In the genomic region with DNA sequence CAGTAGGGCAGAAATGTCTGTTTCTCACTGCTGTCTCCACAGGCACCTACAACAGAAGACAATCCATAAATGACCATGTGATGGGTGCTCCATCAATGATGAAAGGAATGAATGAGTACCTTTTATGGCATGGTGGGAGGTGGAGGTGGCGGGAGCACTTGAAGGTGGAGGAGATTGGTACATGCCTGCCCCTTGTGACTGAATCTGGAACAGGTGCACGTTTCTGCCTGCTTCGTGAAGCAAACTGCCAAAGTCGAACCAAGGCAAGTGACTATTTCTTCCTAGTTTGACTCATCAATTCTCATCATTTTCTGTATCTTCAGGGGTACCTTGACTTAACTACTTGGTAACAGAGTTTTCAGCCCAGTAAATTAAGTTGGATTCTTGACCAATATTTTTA, we compare ENCODE assay signal across 26 cellular contexts. TPM values are rescaled to one million over a fixed set of nuclear protein-coding genes. Genes with fewer than 3 reads are reported as not detected.
DNase-seq lines count a peak whose midpoint lies in the region; ATAC-seq, FAIRE-seq and TF ChIP-seq lines count a peak whose summit lies in the region.
"Had no signal": no experiment of that assay in that cellular context is flagged by ENCODE, and none has a peak within 500 bp of the region (broad histone marks: within the 10 kb centered on the region; RNA-seq: fewer than 3 reads in every experiment).

No MANE protein-coding gene starts in this region.

- no peaks in the 10 kb centered on the region for H3K27me3 Mint-ChIP-seq in activated T-cell treated with anti-CD3 and anti-CD28 coated beads, Interleukin-2, amount 50 U/mL, for 72 hours (ENCODE audit: low read depth)
- H3K27me3 Mint-ChIP-seq: CD4-positive, alpha-beta T cell had no signal

- H4K8ac ChIP-seq in H1 (ENCODE audit: extremely low read depth, insufficient read depth, low read length), result no peak overlapping the region

- no peak overlapping the region for H2AK5ac ChIP-seq in H1 (ENCODE audit: low read depth, low read length)

- POLR2A ChIA-PET in H1 (lab: Charles Lee; ENCODE audit: partially characterized antibody), result no interaction called here

- FAIRE-seq in H1 (lab: Jason Lieb, UNC), result no peak
- FAIRE-seq: A549, G401.6, GM12891 had no signal

- no peak for TF ChIP-seq RAD21 in H1 (IDR thresholded peaks at IDR 0.05 in 1 of 2, conservative IDR thresholded peaks at IDR 0.05 in 1 of 2; ENCODE audit: low read depth in 2 of 2, low read length in 2 of 2)

- H2BK15ac ChIP-seq in H1 (ENCODE audit: low read length), result no peak overlapping the region

- H4K20me1 ChIP-seq in H1 (replicated peaks in 1 of 2; ENCODE audit: control insufficient read depth in 1 of 2, insufficient read depth in 2 of 2, low read length in 2 of 2), result no peaks in the 10 kb centered on the region

- no peak overlapping the region for H3K23ac ChIP-seq in H1 (ENCODE audit: insufficient read length)

- H2BK12ac ChIP-seq in H1 (ENCODE audit: low read depth, low read length), result no peak overlapping the region

- no peaks in the 10 kb centered on the region for H3K9me3 Mint-ChIP-seq in activated T-cell treated with anti-CD3 and anti-CD28 coated beads, Interleukin-2, amount 50 U/mL, for 72 hours
- H3K9me3 Mint-ChIP-seq: CD4-positive, alpha-beta T cell had no signal

- H3K4me1 Mint-ChIP-seq in activated T-cell treated with anti-CD3 and anti-CD28 coated beads, Interleukin-2, amount 50 U/mL, for 72 hours (ENCODE audit: low read depth), result peaks cover 39% of the 10 kb centered on the region

- WGBS in H1 (ENCODE audit: extremely low coverage in 1 of 2, insufficient coverage in 1 of 2, insufficient read length in 1 of 2, insufficient replicate concordance in 2 of 2, low coverage in 1 of 2, low lambda C conversion rate in 2 of 2, missing lambda C conversion rate in 1 of 2), 2 experiments, result 90% methylated on average over 4 of the region's 4 CpGs; no CpG with 5 or more reads in 1 of the 2 experiments

- no peak for TF ChIP-seq EP300 in H1 (IDR thresholded peaks at IDR 0.05; ENCODE audit: borderline replicate concordance in 1 of 2, low read depth in 2 of 2, low read length in 2 of 2)

- H3K36me3 ChIP-seq in H7 (replicated peaks; ENCODE audit: control insufficient read depth, insufficient read depth, low read length) (no peaks in the 10 kb centered on the region; the same call in 1 of the 2 replicates), H1 (ENCODE audit: control insufficient read depth in 2 of 4, insufficient read depth in 4 of 4, low read length in 3 of 4) (peaks cover 0 to 14% (median 0%) of the 10 kb centered on the region in 4 experiments; a peak in 1 of 8 replicates)

- H3K9me3 ChIP-seq in H1 (ENCODE audit: insufficient read depth in 2 of 2, low read depth in 1 of 2, low read length in 1 of 2), result peaks cover 11 to 14% of the 10 kb centered on the region in 2 experiments; a peak in 3 of 4 replicates
- H3K9me3 ChIP-seq: SJCRH30 had no signal

- H2AFZ ChIP-seq in H1 (ENCODE audit: low read length), result no peak overlapping the region
- H2AFZ ChIP-seq: PC-9 had no signal

- no peak overlapping the region for H3K27ac Mint-ChIP-seq in activated T-cell treated with anti-CD3 and anti-CD28 coated beads, Interleukin-2, amount 50 U/mL, for 72 hours

- CTCF ChIA-PET in H1 (lab: Charles Lee; ENCODE audit: partially characterized antibody), result interaction anchor here (1.0 to 1.5 kb wide), 3 partner anchors 12 to 90 kb away, joined by 3 to 8 read pairs (median 3); partner anchors contain the start of gene HS3ST3B1

- H3K23me2 ChIP-seq in H1 (ENCODE audit: low read depth, low read length), result no peaks in the 10 kb centered on the region; the same call in 1 of the 2 replicates

- peak; percentile 54 to 64 for ATAC-seq in activated T-cell treated with anti-CD3 and anti-CD28 coated beads, Interleukin-2, amount 50 U/mL, for 72 hours (replicated peaks in 1 of 2)
- ATAC-seq in GM21528 (IDR thresholded peaks at IDR 0.05; ENCODE audit: low FRiP score, unreplicated experiment), result no peak
- ATAC-seq: A549, Right ventricle myocardium inferior had no signal

- no peaks in the 10 kb centered on the region for H3K4me1 ChIP-seq in H1 (replicated peaks in 1 of 4; ENCODE audit: control insufficient read depth in 3 of 4, insufficient read depth in 4 of 4, low read length in 3 of 4)
- H3K4me1 ChIP-seq: A549, SJCRH30 had no signal

- H4K91ac ChIP-seq in H1 (replicated peaks; ENCODE audit: insufficient read length, low read length), result no peak overlapping the region

- no peak overlapping the region for H2BK120ac ChIP-seq in H1 (replicated peaks; ENCODE audit: low read depth, low read length)

- no peak overlapping the region for H2BK5ac ChIP-seq in H1 (ENCODE audit: low read depth, low read length)

- H3K14ac ChIP-seq in H1 (ENCODE audit: insufficient read length), result no peak overlapping the region

- no peak overlapping the region for H3K27ac ChIP-seq in H1 (ENCODE audit: low read depth, low read length)
- H3K27ac ChIP-seq: A549; BLaER1 treated with 17β-estradiol and CSF1 and Interleukin-3, amounts not matched to agents 10 nM and 100 nM; HL-60; PC-9; SJCRH30 had no signal

- H3K27me3 ChIP-seq in H7 (ENCODE audit: control insufficient read depth, insufficient read depth, low read length) (no peaks in the 10 kb centered on the region), H1 (replicated peaks in 1 of 4; ENCODE audit: control insufficient read depth in 3 of 4, extremely low read depth in 1 of 4, insufficient read depth in 3 of 4, low read length in 3 of 4) (no peaks in the 10 kb centered on the region)
- H3K27me3 ChIP-seq: BLaER1 treated with 17β-estradiol and CSF1 and Interleukin-3, amounts not matched to agents 10 nM and 100 nM; SJCRH30 had no signal

- no peaks in the 10 kb centered on the region for H3K79me1 ChIP-seq in H1 (ENCODE audit: low read depth, low read length)

- no peak overlapping the region for H3K4me2 ChIP-seq in H1 (ENCODE audit: insufficient read depth in 1 of 2, low read depth in 2 of 2, low read length in 2 of 2)
- H3K4me2 ChIP-seq: A549; BLaER1 treated with 17β-estradiol and CSF1 and Interleukin-3, amounts not matched to agents 10 nM and 100 nM; PC-9 had no signal

- no peak overlapping the region for H3K4me3 Mint-ChIP-seq in activated T-cell treated with anti-CD3 and anti-CD28 coated beads, Interleukin-2, amount 50 U/mL, for 72 hours
- H3K4me3 Mint-ChIP-seq: CD4-positive, alpha-beta T cell had no signal

- H3K4me3 ChIP-seq in H7 (ENCODE audit: insufficient read depth, low read depth, low read length) (no peak overlapping the region), H1 (ENCODE audit: extremely low read depth in 1 of 4, insufficient read depth in 2 of 4, low read depth in 3 of 4, low read length in 4 of 4) (no peak overlapping the region)
- H3K4me3 ChIP-seq: A549; BLaER1 treated with 17β-estradiol and CSF1 and Interleukin-3, amounts not matched to agents 10 nM and 100 nM; PC-9; SJCRH30 had no signal

- no peak overlapping the region for H4K5ac ChIP-seq in H1 (ENCODE audit: insufficient read length, low read depth, low read length)

- no peak overlapping the region for H3K56ac ChIP-seq in H1 (replicated peaks; ENCODE audit: insufficient read length, low read depth, low read length)

- no peak overlapping the region for H3K4ac ChIP-seq in H1 (replicated peaks; ENCODE audit: insufficient read length, low read depth, low read length)

- H3K36me3 Mint-ChIP-seq in activated T-cell treated with anti-CD3 and anti-CD28 coated beads, Interleukin-2, amount 50 U/mL, for 72 hours (ENCODE audit: insufficient read depth in 2 of 2), result peaks cover 5 to 20% of the 10 kb centered on the region in 2 donors

- no peak overlapping the region for H3K9ac ChIP-seq in H1 (replicated peaks in 1 of 4; ENCODE audit: extremely low read depth in 1 of 4, low read depth in 3 of 4, low read length in 3 of 4)
- H3K9ac ChIP-seq: BLaER1 treated with 17β-estradiol and CSF1 and Interleukin-3, amounts not matched to agents 10 nM and 100 nM had no signal

- no peak for TF ChIP-seq POLR2A in H1 (IDR thresholded peaks at IDR 0.05; ENCODE audit: control extremely low read depth in 1 of 2, low read depth in 2 of 2, low read length in 2 of 2)

- TF ChIP-seq CTCF in GM12872 (IDR thresholded peaks at IDR 0.05; ENCODE audit: insufficient read depth, low read depth, low read length), result peak; percentile 8; the same call in 1 of the 3 replicates
- peak in 2 of 3 experiments; percentile 10 to 15; a peak in 2 of 4 replicates for TF ChIP-seq CTCF in H1 (IDR thresholded peaks at IDR 0.05; ENCODE audit: control extremely low read depth in 1 of 3, insufficient read depth in 1 of 3, low read depth in 1 of 3, low read length in 3 of 3)

- no peak overlapping the region for H2BK20ac ChIP-seq in H1 (ENCODE audit: low read length)

- DNase-seq in activated T-cell treated with anti-CD3 and anti-CD28 coated beads, Interleukin-2, amount 50 U/mL, for 72 hours, result peak in 1 of 2 donors; percentile 35
- DNase-seq in activated T-cell treated with anti-CD3 and anti-CD28 coated beads, Interleukin-2, amount 50 U/mL, for 48 hours, result no peak
- DNase-seq in H7 (peak; percentile 25), H1 (ENCODE audit: low read depth in 1 of 2, low spot score in 2 of 2) (no peak), NCI-H1930 (lab: John Stamatoyannopoulos, UW) (no peak)
- DNase-seq: AML-193, COR-L47, GOT3, NCI-H1048, NCI-H1417, NCI-H1694, NCI-H2081, NCI-H2227 treated with DMSO at 0.1 percent for 48 hours, NCI-H526 treated with DMSO at 0.1 percent for 48 hours, PC-9, SJCRH30 had no signal

- H3K79me2 ChIP-seq in H1 (ENCODE audit: control insufficient read depth in 1 of 2, insufficient read depth in 2 of 2, low read length in 2 of 2), result no peaks in the 10 kb centered on the region

- H3K18ac ChIP-seq in H1 (ENCODE audit: extremely low read depth, low read length), result no peak overlapping the region

TF ChIP-seq in H1, 55 proteins besides CTCF, POLR2A, EP300 and RAD21 (continues in another document):
- TF ChIP-seq EGR1 (IDR thresholded peaks at IDR 0.05; ENCODE audit: borderline replicate concordance, low read depth, low read length), result no peak
- no peak for TF ChIP-seq GTF2F1 (IDR thresholded peaks at IDR 0.05; ENCODE audit: borderline replicate concordance, low read depth, low read length)
- no peak for TF ChIP-seq HDAC6 (IDR thresholded peaks at IDR 0.05; ENCODE audit: low read depth, low read length)
- no peak for TF ChIP-seq BRCA1 (IDR thresholded peaks at IDR 0.05; ENCODE audit: low read depth, low read length)
- TF ChIP-seq KDM1A (IDR thresholded peaks at IDR 0.05; ENCODE audit: borderline replicate concordance, low read length), result no peak

RNA-seq across cellular contexts. Expression of gene CDRT15, which starts 25.4 kb away (rescaled TPM):
- total RNA-seq in activated T-cell treated with anti-CD3 and anti-CD28 coated beads, Interleukin-2, amount 50 U/mL, for 72 hours, result not detected
- total RNA-seq in H7 (2014; rRNA removed; shearing (Covaris generic)), result not detected in 2 replicates
- not detected in 2 replicates for total RNA-seq in H1 (2021; fragmentation: NEBNext Ultra II Directional; extraction: Animal tissue kit (Norgen Biotek cat#: 25700))
- polyA plus RNA-seq in H1 (2011; rRNA removed), result not detected in 2 replicates
- polyA plus RNA-seq in H1 (2011; cell fraction: cytosol; rRNA removed), result not detected
- polyA plus RNA-seq in H1 (2011; cell fraction: nucleus; rRNA removed), result not detected
- polyA plus RNA-seq in H1 (2012, experiment 1 of 2), result 0.53 to 0.62 TPM (median 0.58 TPM) in 3 of 4 replicates, not detected in the other
- not detected for polyA plus RNA-seq in H1 (2012, experiment 2 of 2)
- polyA plus RNA-seq in H1 (2013, experiment 1 of 2), result not detected
- not detected for polyA plus RNA-seq in H1 (2013, experiment 2 of 2)
- not detected in 2 replicates for polyA minus RNA-seq in H1 (2011; rRNA and poly(A)+ RNA removed)
- polyA minus RNA-seq in H1 (2011; cell fraction: cytosol; rRNA and poly(A)+ RNA removed), result not detected
- not detected for polyA minus RNA-seq in H1 (2011; cell fraction: nucleus; rRNA and poly(A)+ RNA removed)
- total RNA-seq: CD4-positive, alpha-beta T cell; NCI-H460; PC-9; Right ventricle myocardium inferior had no signal
- polyA plus RNA-seq: A549 had no signal
